In the genomic region with DNA sequence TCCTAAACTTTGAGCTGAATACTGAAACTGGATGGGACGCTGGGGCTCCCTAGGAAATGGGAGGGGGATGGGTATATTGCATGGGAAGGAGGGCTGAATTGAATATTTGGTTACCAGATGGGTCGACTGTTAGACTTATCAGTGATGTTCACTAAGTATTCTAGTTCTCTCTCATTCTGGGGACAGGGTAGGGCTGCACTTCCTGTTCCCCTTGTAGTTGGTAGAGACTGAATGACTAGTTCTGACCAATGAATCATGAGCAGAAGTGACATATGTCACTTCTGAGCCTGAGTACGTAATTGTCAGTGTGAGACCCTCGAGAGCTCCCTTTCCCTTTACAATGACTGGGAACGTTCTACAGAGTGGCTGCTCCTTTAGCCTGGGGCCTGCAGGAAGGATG, we compare ENCODE assay signal across 27 cellular contexts. TPM values are rescaled to one million over a fixed set of nuclear protein-coding genes. Genes with fewer than 3 reads are reported as not detected.
DNase-seq lines count a peak whose midpoint lies in the region; ATAC-seq, FAIRE-seq and TF ChIP-seq lines count a peak whose summit lies in the region.
"Had no signal": no experiment of that assay in that cellular context is flagged by ENCODE, and none has a peak within 500 bp of the region (broad histone marks: within the 10 kb centered on the region; RNA-seq: fewer than 3 reads in every experiment).

No MANE protein-coding gene starts in this region.

- no peaks in the 10 kb centered on the region for H3K27me3 ChIP-seq in endodermal cell (ENCODE audit: control insufficient read depth, insufficient read depth, low read length, poor library complexity, severe bottlenecking)
- H3K27me3 ChIP-seq: MG63, SJSA1 had no signal

- H3K9me3 ChIP-seq in endodermal cell (ENCODE audit: control insufficient read depth, low read length): no peaks in the 10 kb centered on the region
- H3K9me3 ChIP-seq in kidney (ENCODE audit: control insufficient read depth in 1 of 2, low read length in 2 of 2): no peaks in the 10 kb centered on the region
- H3K9me3 ChIP-seq: MG63, SJSA1 had no signal

- POLR2A ChIA-PET in activated CD4-positive, alpha-beta T cell treated with anti-CD3 and anti-CD28 coated beads for 36 hours (lab: Charles Lee): interaction anchor here (0.7 kb wide), 1 partner anchor 11 kb away, joined by 7 read pairs; no protein-coding TSS in a partner anchor
- POLR2A ChIA-PET in activated CD8-positive, alpha-beta T cell treated with anti-CD3 and anti-CD28 coated beads, Interleukin-2, amount 10 ng/mL, durations not matched to agents 7 days and 5 days (lab: Charles Lee): no interaction called here

- intact Hi-C loops in activated CD4-positive, alpha-beta T cell treated with anti-CD3 and anti-CD28 coated beads for 36 hours (cut with DNase I, micrococcal nuclease): no loop called here
- intact Hi-C loops in kidney (cut with DNase I): no loop called here

- WGBS in endodermal cell (ENCODE audit: insufficient coverage in 1 of 2, insufficient read length in 1 of 2), 2 experiments: 72 to 92% methylated on average over 4 to 5 of the region's 5 CpGs

- H3K4me3 ChIP-seq in NB4 (ENCODE audit: low read depth, low read length): no peak overlapping the region
- no peak overlapping the region for H3K4me3 ChIP-seq in endodermal cell (ENCODE audit: low read length)
- H3K4me3 ChIP-seq in kidney (ENCODE audit: low read length in 2 of 2): no peak overlapping the region
- H3K4me3 ChIP-seq: MG63, SJSA1 had no signal

- H3K4me1 ChIP-seq in endodermal cell (ENCODE audit: control insufficient read depth, insufficient read depth, low read length): no peaks in the 10 kb centered on the region
- no peaks in the 10 kb centered on the region for H3K4me1 ChIP-seq in kidney (ENCODE audit: control insufficient read depth in 1 of 2, insufficient read depth in 1 of 2, low read depth in 1 of 2, low read length in 2 of 2)
- H3K4me1 ChIP-seq: SJSA1 had no signal

- CTCF ChIA-PET in activated CD4-positive, alpha-beta T cell treated with anti-CD3 and anti-CD28 coated beads for 36 hours (lab: Charles Lee): interaction anchor here (0.8 kb wide), 1 partner anchor 11 kb away, joined by 3 read pairs; no protein-coding TSS in a partner anchor
- CTCF ChIA-PET in activated CD8-positive, alpha-beta T cell treated with anti-CD3 and anti-CD28 coated beads, Interleukin-2, amount 10 ng/mL, durations not matched to agents 7 days and 5 days (lab: Charles Lee): interaction anchor here (2.9 kb wide), 1 partner anchor 22 kb away, joined by 11 read pairs; no protein-coding TSS in a partner anchor

- H3K9ac ChIP-seq in endodermal cell (ENCODE audit: extremely low read depth, low read length, poor library complexity, severe bottlenecking) (no peak overlapping the region), kidney (ENCODE audit: low read length in 2 of 2) (no peak overlapping the region)

- ATAC-seq in activated CD4-positive, alpha-beta T cell treated with anti-CD3 and anti-CD28 coated beads for 36 hours: peak; percentile 47
- peak; percentile 62 for ATAC-seq in stimulated activated naive CD8-positive, alpha-beta T cell treated with anti-CD3 and anti-CD28 coated beads, Interleukin-15, amount 100 ng/mL, for 72 hours
- ATAC-seq in activated CD8-positive, alpha-beta T cell treated with anti-CD3 and anti-CD28 coated beads, Interleukin-2, amount 10 ng/mL, durations not matched to agents 7 days and 5 days: no peak
- no peak for ATAC-seq in GM19452 (IDR thresholded peaks at IDR 0.05; ENCODE audit: unreplicated experiment)
- ATAC-seq: CD8-positive, alpha-beta T cell had no signal

- H3K36me3 Mint-ChIP-seq in activated CD4-positive, alpha-beta T cell treated with anti-CD3 and anti-CD28 coated beads for 36 hours (ENCODE audit: low read depth): no peaks in the 10 kb centered on the region
- no peaks in the 10 kb centered on the region for H3K36me3 Mint-ChIP-seq in endodermal cell (ENCODE audit: low read depth)
- H3K36me3 Mint-ChIP-seq in activated CD8-positive, alpha-beta T cell treated with anti-CD3 and anti-CD28 coated beads, Interleukin-2, amount 10 ng/mL, durations not matched to agents 7 days and 5 days (ENCODE audit: low read depth): no peaks in the 10 kb centered on the region
- H3K36me3 Mint-ChIP-seq: CD8-positive, alpha-beta T cell had no signal

- no peaks in the 10 kb centered on the region for H3K4me1 Mint-ChIP-seq in activated CD4-positive, alpha-beta T cell treated with anti-CD3 and anti-CD28 coated beads for 36 hours
- H3K4me1 Mint-ChIP-seq in endodermal cell: peaks cover 10% of the 10 kb centered on the region
- no peaks in the 10 kb centered on the region for H3K4me1 Mint-ChIP-seq in stimulated activated naive CD8-positive, alpha-beta T cell treated with anti-CD3 and anti-CD28 coated beads, Interleukin-15, amount 100 ng/mL, for 72 hours
- H3K4me1 Mint-ChIP-seq in activated CD8-positive, alpha-beta T cell treated with anti-CD3 and anti-CD28 coated beads, Interleukin-2, amount 10 ng/mL, durations not matched to agents 7 days and 5 days (ENCODE audit: low read depth): no peaks in the 10 kb centered on the region

- no peak for FAIRE-seq in kidney (lab: Jason Lieb, UNC)
- FAIRE-seq: GM12891, RCC 7860 had no signal

- H3K27ac ChIP-seq in endodermal cell (ENCODE audit: low read depth, low read length): no peak overlapping the region
- H3K27ac ChIP-seq in kidney (ENCODE audit: low read depth in 2 of 2, low read length in 2 of 2): no peak overlapping the region
- H3K27ac ChIP-seq: SJSA1 had no signal

- H3K27me3 Mint-ChIP-seq in activated CD4-positive, alpha-beta T cell treated with anti-CD3 and anti-CD28 coated beads for 36 hours: peaks cover 3% of the 10 kb centered on the region
- H3K27me3 Mint-ChIP-seq in endodermal cell (ENCODE audit: insufficient read depth): peaks cover 2% of the 10 kb centered on the region
- no peaks in the 10 kb centered on the region for H3K27me3 Mint-ChIP-seq in stimulated activated naive CD8-positive, alpha-beta T cell treated with anti-CD3 and anti-CD28 coated beads, Interleukin-15, amount 100 ng/mL, for 72 hours
- H3K27me3 Mint-ChIP-seq in activated CD8-positive, alpha-beta T cell treated with anti-CD3 and anti-CD28 coated beads, Interleukin-2, amount 10 ng/mL, durations not matched to agents 7 days and 5 days (ENCODE audit: low read depth): peaks cover 11% of the 10 kb centered on the region

- no peaks in the 10 kb centered on the region for H3K36me3 ChIP-seq in endodermal cell (ENCODE audit: control insufficient read depth, insufficient read depth, low read length)
- no peaks in the 10 kb centered on the region for H3K36me3 ChIP-seq in kidney (ENCODE audit: control insufficient read depth in 1 of 2, insufficient read depth in 2 of 2, low read length in 2 of 2)
- H3K36me3 ChIP-seq: MG63, SJSA1 had no signal

- H3K4me3 Mint-ChIP-seq in activated CD4-positive, alpha-beta T cell treated with anti-CD3 and anti-CD28 coated beads for 36 hours: no peak overlapping the region
- no peak overlapping the region for H3K4me3 Mint-ChIP-seq in endodermal cell
- H3K4me3 Mint-ChIP-seq in stimulated activated naive CD8-positive, alpha-beta T cell treated with anti-CD3 and anti-CD28 coated beads, Interleukin-15, amount 100 ng/mL, for 72 hours: no peak overlapping the region
- H3K4me3 Mint-ChIP-seq in activated CD8-positive, alpha-beta T cell treated with anti-CD3 and anti-CD28 coated beads, Interleukin-2, amount 10 ng/mL, durations not matched to agents 7 days and 5 days: no peak overlapping the region
- H3K4me3 Mint-ChIP-seq: CD8-positive, alpha-beta T cell had no signal

- H3K27ac Mint-ChIP-seq in activated CD4-positive, alpha-beta T cell treated with anti-CD3 and anti-CD28 coated beads for 36 hours: no peak overlapping the region
- H3K27ac Mint-ChIP-seq in endodermal cell: peak overlapping the region; percentile 75
- H3K27ac Mint-ChIP-seq in stimulated activated naive CD8-positive, alpha-beta T cell treated with anti-CD3 and anti-CD28 coated beads, Interleukin-15, amount 100 ng/mL, for 72 hours: no peak overlapping the region
- no peak overlapping the region for H3K27ac Mint-ChIP-seq in activated CD8-positive, alpha-beta T cell treated with anti-CD3 and anti-CD28 coated beads, Interleukin-2, amount 10 ng/mL, durations not matched to agents 7 days and 5 days
- H3K27ac Mint-ChIP-seq: CD8-positive, alpha-beta T cell had no signal

- H3K9me3 Mint-ChIP-seq in activated CD4-positive, alpha-beta T cell treated with anti-CD3 and anti-CD28 coated beads for 36 hours (ENCODE audit: low read depth): no peaks in the 10 kb centered on the region
- H3K9me3 Mint-ChIP-seq in endodermal cell: peaks cover 6% of the 10 kb centered on the region
- H3K9me3 Mint-ChIP-seq in stimulated activated naive CD8-positive, alpha-beta T cell treated with anti-CD3 and anti-CD28 coated beads, Interleukin-15, amount 100 ng/mL, for 72 hours: no peaks in the 10 kb centered on the region
- H3K9me3 Mint-ChIP-seq in activated CD8-positive, alpha-beta T cell treated with anti-CD3 and anti-CD28 coated beads, Interleukin-2, amount 10 ng/mL, durations not matched to agents 7 days and 5 days (ENCODE audit: insufficient read depth): no peaks in the 10 kb centered on the region
- H3K9me3 Mint-ChIP-seq: CD8-positive, alpha-beta T cell had no signal

- TF ChIP-seq POLR2A in NB4 (IDR thresholded peaks at IDR 0.05; ENCODE audit: extremely low read depth, insufficient read length): no peak

- TF ChIP-seq CTCF in NB4 (IDR thresholded peaks at IDR 0.05; ENCODE audit: low read depth, low read length) (no peak), endodermal cell (conservative IDR thresholded peaks at IDR 0.05) (no peak), kidney (IDR thresholded peaks at IDR 0.05; ENCODE audit: borderline replicate concordance, extremely low read depth, insufficient read depth) (no peak)

- DNase-seq in activated CD4-positive, alpha-beta T cell treated with anti-CD3 and anti-CD28 coated beads for 36 hours: no peak
- no peak for DNase-seq in activated CD4-positive, alpha-beta T cell treated with anti-CD3 and anti-CD28 coated beads, Interleukin-2, amount 50 U/mL, for 48 hours
- peak; percentile 43 for DNase-seq in NB4 (ENCODE audit: low read depth)
- no peak for DNase-seq in endodermal cell
- DNase-seq in stimulated activated naive CD8-positive, alpha-beta T cell treated with anti-CD3 and anti-CD28 coated beads, Interleukin-15, amount 100 ng/mL, for 72 hours: no peak
- DNase-seq in activated CD8-positive, alpha-beta T cell treated with anti-CD3 and anti-CD28 coated beads, Interleukin-2, amount 10 ng/mL, durations not matched to agents 7 days and 5 days: no peak
- no peak for DNase-seq in kidney
- DNase-seq: AML-193; C1 segment of cervical spinal cord; CD8-positive, alpha-beta T cell; DND-41; H7; Kasumi-1; MG63; NCI-H1105 treated with DMSO at 0.1 percent for 48 hours; NCI-H2029 treated with DMSO at 0.1 percent for 48 hours; NCI-H2171; NCI-H345; NCI-H524; NCI-H774; NK-92 treated with Interleukin-12 subunit alpha and Interleukin-12 subunit beta, amount 100 ng/mL, for 24 hours; OCI-M1 had no signal

RNA-seq across cellular contexts. Expression of a gene that starts 55.5 kb away (rescaled TPM):
- total RNA-seq in activated CD4-positive, alpha-beta T cell treated with anti-CD3 and anti-CD28 coated beads for 36 hours: not detected
- not detected for total RNA-seq in endodermal cell
- not detected for polyA plus RNA-seq in endodermal cell (2013, experiment 1 of 2)
- polyA plus RNA-seq in endodermal cell (2013, experiment 2 of 2): not detected
- not detected for total RNA-seq in activated CD8-positive, alpha-beta T cell treated with anti-CD3 and anti-CD28 coated beads, Interleukin-2, amount 10 ng/mL, durations not matched to agents 7 days and 5 days
- total RNA-seq in kidney: not detected
- not detected for polyA plus RNA-seq in kidney (ENCODE audit: insufficient read depth, low read depth, low replicate concordance)
- total RNA-seq: CD8-positive, alpha-beta T cell; SJSA1 had no signal
- polyA plus RNA-seq: AG04450 had no signal

Comparison
In these comparisons a context has a peak if more than half of its experiments do, and no peak if none do; other contexts are left out.
1. ATAC-seq: peak in activated CD4-positive, alpha-beta T cell treated with anti-CD3 and anti-CD28 coated beads for 36 hours (single experiment) and stimulated activated naive CD8-positive, alpha-beta T cell treated with anti-CD3 and anti-CD28 coated beads, Interleukin-15, amount 100 ng/mL, for 72 hours (single experiment); none in activated CD8-positive, alpha-beta T cell treated with anti-CD3 and anti-CD28 coated beads, Interleukin-2, amount 10 ng/mL, durations not matched to agents 7 days and 5 days (single experiment) and GM19452 (single experiment).